ENCODE assay signal across 17 cellular contexts in the genomic region with DNA sequence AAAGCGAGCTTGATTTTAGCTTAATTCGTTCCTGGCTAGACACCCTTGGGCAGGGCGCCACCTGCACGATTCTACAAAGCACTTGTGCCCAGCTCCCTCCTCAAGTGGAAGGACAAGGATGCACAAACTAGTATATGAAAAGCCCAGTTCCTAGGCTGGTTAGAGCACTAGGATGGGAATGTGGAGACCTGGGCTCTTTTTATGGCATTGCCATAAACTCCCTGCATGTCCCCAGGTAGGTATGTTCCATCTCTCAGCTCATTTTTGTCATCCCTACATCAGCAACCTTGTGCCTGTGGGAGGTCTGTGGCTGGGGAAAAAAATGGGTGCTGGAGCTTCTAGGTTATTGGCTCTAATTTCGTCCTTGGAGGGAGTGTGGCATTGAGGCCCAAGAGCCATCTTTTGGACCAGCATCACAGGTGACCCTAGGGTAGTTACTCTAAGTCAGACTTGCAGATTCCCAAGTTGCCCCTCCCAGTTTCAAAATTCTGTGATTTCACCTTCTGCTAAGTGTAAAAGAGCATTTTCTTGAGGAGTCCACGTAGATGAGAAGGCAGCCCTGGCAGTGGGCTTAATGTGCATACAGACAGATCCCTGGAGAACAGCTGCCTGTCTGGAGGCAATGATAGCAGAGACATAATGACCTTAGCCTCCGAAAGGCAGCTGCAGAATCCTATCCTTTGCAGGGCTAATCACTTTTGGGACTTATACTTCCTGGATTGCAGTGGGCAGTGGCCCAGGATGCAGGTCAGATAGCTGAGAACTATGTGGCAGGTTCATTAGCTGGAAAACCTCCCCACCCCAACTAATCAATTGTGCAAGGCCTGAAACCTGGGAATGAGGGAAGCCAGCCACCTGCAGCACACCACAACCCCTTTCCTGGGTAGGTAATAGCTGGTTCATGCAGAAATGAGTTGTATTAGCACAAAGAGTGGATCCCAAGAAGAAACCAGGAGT. TPM values are rescaled to one million over a fixed set of nuclear protein-coding genes. Genes with fewer than 3 reads are reported as not detected.
DNase-seq lines count a peak whose midpoint lies in the region; ATAC-seq and TF ChIP-seq lines count a peak whose summit lies in the region.
"Had no signal": no experiment of that assay in that cellular context is flagged by ENCODE, and none has a peak within 500 bp of the region (broad histone marks: within the 10 kb centered on the region; RNA-seq: fewer than 3 reads in every experiment).

No MANE protein-coding gene starts in this region.

- H3K27ac ChIP-seq in esophagus muscularis mucosa (replicated peaks in 1 of 4) (no peak overlapping the region), stomach (no peak overlapping the region)
- H3K27ac ChIP-seq: PC-9 had no signal

- no peaks in the 10 kb centered on the region for H3K27me3 ChIP-seq in esophagus muscularis mucosa
- H3K27me3 ChIP-seq in stomach: no peaks in the 10 kb centered on the region

- DNase-seq in NCI-H82 (lab: John Stamatoyannopoulos, UW): peak; percentile 65
- no peak for DNase-seq in NCI-H82 treated with DMSO at 0.1 percent for 48 hours (lab: John Stamatoyannopoulos, UW; ENCODE audit: unreplicated experiment)
- DNase-seq in NCI-H69 (lab: John Stamatoyannopoulos, UW): peak; percentile 18
- DNase-seq in esophagus muscularis mucosa (ENCODE audit: extremely low spot score): peak; percentile 70
- peak; percentile 24 for DNase-seq in stomach
- no peak for DNase-seq in NCI-H748 (lab: John Stamatoyannopoulos, UW; ENCODE audit: unreplicated experiment)
- DNase-seq in activated T-cell treated with anti-CD3 and anti-CD28 coated beads for 4 hours: no peak
- DNase-seq: Caco-2, GF-D8, KBM-7, NCI-H1092 treated with DMSO at 0.1 percent for 48 hours, NCI-H187 treated with DMSO at 0.1 percent for 48 hours, NCI-H510A treated with DMSO at 0.1 percent for 48 hours, PC-9 had no signal

- TF ChIP-seq EP300 in esophagus muscularis mucosa (IDR thresholded peaks at IDR 0.05) (no peak), stomach (IDR thresholded peaks at IDR 0.05) (no peak)

- no peak for TF ChIP-seq CTCF in esophagus muscularis mucosa (IDR thresholded peaks at IDR 0.05)
- TF ChIP-seq CTCF in stomach (IDR thresholded peaks at IDR 0.05): no peak

- H3K9me3 ChIP-seq in esophagus muscularis mucosa (no peaks in the 10 kb centered on the region), stomach (no peaks in the 10 kb centered on the region)
- H3K9me3 ChIP-seq: A549, Caco-2 had no signal

- H3K4me1 ChIP-seq in esophagus muscularis mucosa (no peaks in the 10 kb centered on the region), stomach (peaks cover 0 to 8% (median 0%) of the 10 kb centered on the region in 4 donors)

- 85% methylated on average over 7 of the region's 7 CpGs for WGBS in esophagus muscularis mucosa
- 72 to 78% (median 77%) methylated on average over 7 of the region's 7 CpGs for WGBS in stomach, 5 donors

- intact Hi-C loops in esophagus muscularis mucosa (cut with DNase I) (no loop called here), stomach (cut with DNase I; ENCODE audit: low total_unique reads) (no loop called here)

- ATAC-seq in HG02981 (IDR thresholded peaks at IDR 0.05; ENCODE audit: unreplicated experiment): no peak
- ATAC-seq: A549 had no signal

- H3K4me3 ChIP-seq in esophagus muscularis mucosa (no peak overlapping the region), stomach (no peak overlapping the region)
- H3K4me3 ChIP-seq: A549, PC-9 had no signal

- no peak for TF ChIP-seq POLR2A in esophagus muscularis mucosa (IDR thresholded peaks at IDR 0.05; ENCODE audit: low read depth)
- TF ChIP-seq POLR2A in stomach (IDR thresholded peaks at IDR 0.05): no peak

- H3K36me3 ChIP-seq in esophagus muscularis mucosa: no peaks in the 10 kb centered on the region
- H3K36me3 ChIP-seq in stomach: no peaks in the 10 kb centered on the region

RNA-seq across cellular contexts. Expression of a gene that starts 47.6 kb away (rescaled TPM):
- total RNA-seq in esophagus muscularis mucosa (10 to 100 TPM in 2 of 4 donors, 1 to 10 TPM in 2; 5.8 to 16.1 (median 10.0) TPM), stomach (10 to 100 TPM in 1 of 5 donors, 1 to 10 TPM in 3, not detected in 1; 5.3 to 14.2 (median 6.2) TPM)
- 1 to 10 TPM; 3.5 to 6.1 (median 4.5) TPM for polyA plus RNA-seq in stomach
- polyA plus RNA-seq: CD14-positive monocyte had no signal

Comparison
In these comparisons a context has a peak if more than half of its experiments do, and no peak if none do; other contexts are left out.
1. DNase-seq: peak in NCI-H82 (single experiment), NCI-H69 (single experiment), esophagus muscularis mucosa (single experiment) and stomach (single experiment); none in NCI-H82 treated with DMSO at 0.1 percent for 48 hours (single experiment), NCI-H748 (single experiment) and activated T-cell treated with anti-CD3 and anti-CD28 coated beads for 4 hours (single experiment).